In genomic region chr1:155309423-155310021, GRCh38 we compare ENCODE assay signal across 8 cellular contexts. TPM values are rescaled to one million over a fixed set of nuclear protein-coding genes. Genes with fewer than 3 reads are reported as not detected.
DNase-seq lines count a peak whose midpoint lies in the region; ATAC-seq and TF ChIP-seq lines count a peak whose summit lies in the region.

No MANE protein-coding gene starts in this region.

- peak overlapping the region; percentile 93 for H3K4me3 ChIP-seq in GM08714 (ENCODE audit: low read length)
- H3K4me3 ChIP-seq in NT2/D1 (ENCODE audit: insufficient read length, low read depth): peak overlapping the region; percentile 99
- peak overlapping the region; percentile 61 to 100 (median 86) for H3K4me3 ChIP-seq in dorsolateral prefrontal cortex
- peak overlapping the region; percentile 75 to 99 for H3K4me3 ChIP-seq in mucosa of rectum (ENCODE audit: low read length in 2 of 2)

- ATAC-seq in GM21737 (IDR thresholded peaks at IDR 0.05; ENCODE audit: unreplicated experiment): no peak

- TF ChIP-seq CTCF in dorsolateral prefrontal cortex (IDR thresholded peaks at IDR 0.05 in 54 of 56, conservative IDR thresholded peaks at IDR 0.05 in 2 of 56; ENCODE audit: low read depth in 1 of 56, partially characterized antibody in 56 of 56): no peak

- no peak for DNase-seq in NT2/D1 (ENCODE audit: low read depth, low spot score)
- DNase-seq in dorsolateral prefrontal cortex: peak in 2 of 10 donors; percentile 26 to 65
- no peak for DNase-seq in DMS114 treated with DMSO at 0.1 percent for 48 hours (lab: John Stamatoyannopoulos, UW; ENCODE audit: unreplicated experiment)
- DNase-seq in GM19238 (ENCODE audit: insufficient read length, low spot score): no peak
- DNase-seq in NCI-H526 treated with DMSO at 0.1 percent for 48 hours (lab: John Stamatoyannopoulos, UW): no peak

- H3K9ac ChIP-seq in NT2/D1 (ENCODE audit: insufficient read length, low read depth) (peak overlapping the region; percentile 99), mucosa of rectum (ENCODE audit: low read depth in 1 of 2, low read length in 2 of 2) (peak overlapping the region; percentile 83 to 97)

- peak overlapping the region; percentile 74 to 98 (median 94) for H3K27ac ChIP-seq in dorsolateral prefrontal cortex
- peak overlapping the region; percentile 89 to 92 for H3K27ac ChIP-seq in mucosa of rectum (ENCODE audit: low read depth in 2 of 2, low read length in 2 of 2)

- H3K4me1 ChIP-seq in NT2/D1 (ENCODE audit: insufficient read depth, insufficient read length) (peaks cover 8% of the 10 kb centered on the region), mucosa of rectum (ENCODE audit: control insufficient read depth in 2 of 2, insufficient read depth in 2 of 2, low read length in 2 of 2) (peaks cover 8 to 14% of the 10 kb centered on the region in 2 donors)

- H3K36me3 ChIP-seq in NT2/D1 (ENCODE audit: insufficient read depth, insufficient read length, low read length) (peaks cover 48% of the 10 kb centered on the region), mucosa of rectum (ENCODE audit: control insufficient read depth in 2 of 2, insufficient read depth in 2 of 2, low read length in 2 of 2) (peaks cover 11 to 20% of the 10 kb centered on the region in 2 donors)

- H3K27me3 ChIP-seq in NT2/D1 (ENCODE audit: insufficient read depth, insufficient read length) (no peaks in the 10 kb centered on the region), dorsolateral prefrontal cortex (no peaks in the 10 kb centered on the region), mucosa of rectum (ENCODE audit: control insufficient read depth in 2 of 2, insufficient read depth in 2 of 2, low read length in 2 of 2) (no peaks in the 10 kb centered on the region)

- no peaks in the 10 kb centered on the region for H3K9me3 ChIP-seq in NT2/D1 (ENCODE audit: insufficient read depth, low read length)
- no peaks in the 10 kb centered on the region for H3K9me3 ChIP-seq in mucosa of rectum (ENCODE audit: control insufficient read depth in 2 of 2, low read length in 2 of 2)

- intact Hi-C loops in dorsolateral prefrontal cortex (cut with DNase I): loop anchor here (2.0 kb wide), 2 partner anchors 13 to 33 kb away; partner anchors contain the start of gene HCN3 (in 1 of the 2)

RNA-seq across cellular contexts. Expression of gene FDPS, which starts 0.9 kb away (rescaled TPM):
- 100 to 1,000 TPM in 104 of 120 experiments, 10 to 100 TPM in 16; 72.8 to 199 (median 118) TPM for total RNA-seq in dorsolateral prefrontal cortex

RNA-seq across cellular contexts. Expression of gene PKLR, which starts 8.3 kb away (rescaled TPM):
- total RNA-seq in dorsolateral prefrontal cortex: 1 to 10 TPM in 16 of 120 experiments, under 1 TPM in 86, not detected in 18; 0.17 to 2.2 (median 0.52) TPM

RNA-seq across cellular contexts. Expression of gene RUSC1, which starts 11.2 kb away (rescaled TPM):
- total RNA-seq in dorsolateral prefrontal cortex: 100 to 1,000 TPM in 64 of 120 experiments, 10 to 100 TPM in 56; 35.9 to 141 (median 101) TPM

RNA-seq across cellular contexts. Expression of gene HCN3, which starts 32.3 kb away (rescaled TPM):
- 10 to 100 TPM in 94 of 120 experiments, 1 to 10 TPM in 26; 6.0 to 24.1 (median 11.7) TPM for total RNA-seq in dorsolateral prefrontal cortex

RNA-seq across cellular contexts. Expression of gene CLK2, which starts 36.2 kb away (rescaled TPM):
- 10 to 100 TPM; 24.7 to 58.5 (median 39.4) TPM for total RNA-seq in dorsolateral prefrontal cortex
